ENCODE assay signal across 8 cellular contexts in the genomic region with DNA sequence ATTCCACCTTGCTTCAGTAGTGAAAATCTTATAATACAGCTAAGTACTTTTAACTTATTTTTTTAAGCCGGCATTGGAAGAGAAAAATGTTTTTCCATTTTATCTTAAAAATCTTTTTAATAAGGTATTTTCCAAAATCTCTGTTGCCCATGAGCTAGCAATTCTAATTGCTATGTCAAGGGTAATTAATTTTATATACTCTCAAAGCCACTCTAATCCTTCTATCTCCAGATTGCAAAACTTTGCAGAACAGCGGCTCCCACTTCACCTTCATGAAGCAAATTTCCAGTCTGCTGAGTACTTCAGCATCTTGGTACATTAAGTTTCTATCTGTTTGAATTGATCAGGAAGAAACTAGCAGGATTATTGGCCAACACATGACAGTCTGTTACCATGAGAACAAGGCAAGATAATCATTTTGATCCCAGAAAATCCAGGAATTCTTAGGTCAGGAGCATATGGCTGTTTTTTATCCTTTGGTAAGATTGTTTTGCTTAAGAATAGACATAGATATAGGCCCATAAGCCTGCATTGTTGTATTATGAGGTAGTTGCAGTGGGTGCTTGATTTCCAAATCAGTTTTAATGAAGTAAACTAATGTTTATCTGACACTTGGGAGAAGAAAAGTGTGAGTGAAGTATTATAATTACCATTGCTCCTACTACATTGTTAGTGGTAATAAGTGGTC. TPM values are rescaled to one million over a fixed set of nuclear protein-coding genes. Genes with fewer than 3 reads are reported as not detected.
DNase-seq lines count a peak whose midpoint lies in the region; ATAC-seq and TF ChIP-seq lines count a peak whose summit lies in the region.

No MANE protein-coding gene starts in this region.

- POLR2A ChIA-PET in CD4-positive, alpha-beta T cell (lab: Charles Lee): interaction anchor here (0.7 kb wide), 1 partner anchor 8 kb away, joined by 3 read pairs; no protein-coding TSS in a partner anchor
- POLR2A ChIA-PET in MCF 10A (lab: Yijun Ruan, JAX): interaction anchor here (0.6 to 11.7 kb wide), 18 partner anchors 9 to 480 kb away, joined by 3 to 157 read pairs (median 5); partner anchors contain the start of genes CCNL1 and SSR3
- POLR2A ChIA-PET in naive thymus-derived CD8-positive, alpha-beta T cell (lab: Charles Lee): interaction anchor here (1.5 kb wide), 1 partner anchor 137 kb away, joined by 3 read pairs; no protein-coding TSS in a partner anchor

- no peak for ATAC-seq in CD4-positive, alpha-beta T cell (ENCODE audit: poor library complexity)
- no peak for ATAC-seq in naive thymus-derived CD8-positive, alpha-beta T cell
- no peak for ATAC-seq in HG02588 (IDR thresholded peaks at IDR 0.05; ENCODE audit: unreplicated experiment)

- H3K27ac ChIP-seq in CD4-positive, alpha-beta T cell (ENCODE audit: low read depth, low read length): no peak overlapping the region
- H3K27ac ChIP-seq in HUES6 (ENCODE audit: low read depth, low read length): peak overlapping the region; percentile 53; the same call in 1 of the 2 replicates

- BruUV-seq in MCF 10A (replicated peaks; lab: Mats Ljungman, UMichigan): no TSS peak

- CTCF ChIA-PET in CD4-positive, alpha-beta T cell (lab: Charles Lee): no interaction called here
- CTCF ChIA-PET in MCF 10A (lab: Yijun Ruan, JAX): interaction anchor here (1.2 to 12.5 kb wide), 7 partner anchors 105 to 457 kb away, joined by 3 to 184 read pairs (median 3); no protein-coding TSS in a partner anchor

- H3K9ac ChIP-seq in HUES6 (ENCODE audit: low read length): no peak overlapping the region

- H3K4me1 Mint-ChIP-seq in CD4-positive, alpha-beta T cell (ENCODE audit: low read depth): peaks cover 91% of the 10 kb centered on the region
- H3K4me1 Mint-ChIP-seq in MCF 10A (ENCODE audit: insufficient read depth, unreplicated experiment): peaks cover 49% of the 10 kb centered on the region
- H3K4me1 Mint-ChIP-seq in naive thymus-derived CD8-positive, alpha-beta T cell: peaks cover 33 to 92% (median 74%) of the 10 kb centered on the region in 4 donors

- peaks cover 16% of the 10 kb centered on the region for H3K4me1 ChIP-seq in HUES6 (ENCODE audit: control insufficient read depth, insufficient read depth, low read length)

- TF ChIP-seq POLR2A in erythroblast (IDR thresholded peaks at IDR 0.05; ENCODE audit: low read length): no peak

- no peak for TF ChIP-seq CTCF in CD4-positive, alpha-beta T cell (IDR thresholded peaks at IDR 0.05)
- no peak for TF ChIP-seq CTCF in MCF 10A (IDR thresholded peaks at IDR 0.05; ENCODE audit: unreplicated experiment)

- H3K9me3 ChIP-seq in CD4-positive, alpha-beta T cell (ENCODE audit: control insufficient read depth, low read length): no peaks in the 10 kb centered on the region
- H3K9me3 ChIP-seq in HUES6 (ENCODE audit: control insufficient read depth, insufficient read depth, low read depth, low read length): no peaks in the 10 kb centered on the region

- no peak overlapping the region for H3K4me3 ChIP-seq in HUES6 (ENCODE audit: low read depth, low read length)

- H3K9me3 Mint-ChIP-seq in CD4-positive, alpha-beta T cell: no peaks in the 10 kb centered on the region
- no peaks in the 10 kb centered on the region for H3K9me3 Mint-ChIP-seq in MCF 10A (ENCODE audit: unreplicated experiment)
- H3K9me3 Mint-ChIP-seq in naive thymus-derived CD8-positive, alpha-beta T cell: no peaks in the 10 kb centered on the region

- intact Hi-C loops in CD4-positive, alpha-beta T cell (cut with DNase I, micrococcal nuclease): no loop called here
- intact Hi-C loops in MCF 10A (cut with micrococcal nuclease): no loop called here

- H3K36me3 Mint-ChIP-seq in CD4-positive, alpha-beta T cell (ENCODE audit: low read depth): peaks cover 69% of the 10 kb centered on the region
- peaks cover 85% of the 10 kb centered on the region for H3K36me3 Mint-ChIP-seq in MCF 10A (ENCODE audit: insufficient read depth, unreplicated experiment)
- H3K36me3 Mint-ChIP-seq in naive thymus-derived CD8-positive, alpha-beta T cell: peaks cover 0 to 40% (median 14%) of the 10 kb centered on the region in 3 donors

- H3K27me3 Mint-ChIP-seq in CD4-positive, alpha-beta T cell: no peaks in the 10 kb centered on the region
- no peaks in the 10 kb centered on the region for H3K27me3 Mint-ChIP-seq in MCF 10A (ENCODE audit: insufficient read depth, unreplicated experiment)
- no peaks in the 10 kb centered on the region for H3K27me3 Mint-ChIP-seq in naive thymus-derived CD8-positive, alpha-beta T cell

- DNase-seq in CD4-positive, alpha-beta T cell: no peak
- DNase-seq in MCF 10A (ENCODE audit: unreplicated experiment): no peak
- DNase-seq in naive thymus-derived CD8-positive, alpha-beta T cell: no peak
- DNase-seq in activated CD4-positive, CD25-positive, alpha-beta regulatory T cell treated with anti-CD3 and anti-CD28 coated beads, Interleukin-2, amount 50 U/mL, for 72 hours: no peak
- DNase-seq in activated CD8-positive, alpha-beta memory T cell treated with anti-CD3 and anti-CD28 coated beads, Interleukin-2, amount 50 U/mL, for 48 hours: no peak
- no peak for DNase-seq in erythroblast (lab: John Stamatoyannopoulos, UW)

- H3K27ac Mint-ChIP-seq in CD4-positive, alpha-beta T cell: no peak overlapping the region
- H3K27ac Mint-ChIP-seq in MCF 10A (ENCODE audit: low read depth, unreplicated experiment): peak overlapping the region; percentile 91
- peak overlapping the region in 1 of 10 donors; percentile 6 for H3K27ac Mint-ChIP-seq in naive thymus-derived CD8-positive, alpha-beta T cell

- H3K4me3 Mint-ChIP-seq in CD4-positive, alpha-beta T cell: peak overlapping the region; percentile 43
- peak overlapping the region; percentile 43 for H3K4me3 Mint-ChIP-seq in MCF 10A (ENCODE audit: unreplicated experiment)
- H3K4me3 Mint-ChIP-seq in naive thymus-derived CD8-positive, alpha-beta T cell: peak overlapping the region in 7 of 10 donors; percentile 33 to 63 (median 58)

- no peaks in the 10 kb centered on the region for H3K27me3 ChIP-seq in CD4-positive, alpha-beta T cell (ENCODE audit: control insufficient read depth, insufficient read depth, low read length)
- H3K27me3 ChIP-seq in HUES6 (ENCODE audit: control insufficient read depth, insufficient read depth, low read length): no peaks in the 10 kb centered on the region

- peaks cover 32% of the 10 kb centered on the region for H3K36me3 ChIP-seq in HUES6 (ENCODE audit: control insufficient read depth, insufficient read depth, low read length)

RNA-seq across cellular contexts. Expression of gene TIPARP, which starts 6.0 kb away (rescaled TPM):
- 100 to 1,000 TPM; 158 to 166 TPM for total RNA-seq in CD4-positive, alpha-beta T cell
- 41.6 and 50.0 TPM in 2 replicates for total RNA-seq in MCF 10A (2022)
- total RNA-seq in naive thymus-derived CD8-positive, alpha-beta T cell: 10 to 100 TPM; 57.3 to 62.0 TPM
- polyA plus RNA-seq in naive thymus-derived CD8-positive, alpha-beta T cell: 10 to 100 TPM in 1 of 3 donors, 1 to 10 TPM in 2; 4.2 to 20.9 (median 7.0) TPM
